In the genomic region with DNA sequence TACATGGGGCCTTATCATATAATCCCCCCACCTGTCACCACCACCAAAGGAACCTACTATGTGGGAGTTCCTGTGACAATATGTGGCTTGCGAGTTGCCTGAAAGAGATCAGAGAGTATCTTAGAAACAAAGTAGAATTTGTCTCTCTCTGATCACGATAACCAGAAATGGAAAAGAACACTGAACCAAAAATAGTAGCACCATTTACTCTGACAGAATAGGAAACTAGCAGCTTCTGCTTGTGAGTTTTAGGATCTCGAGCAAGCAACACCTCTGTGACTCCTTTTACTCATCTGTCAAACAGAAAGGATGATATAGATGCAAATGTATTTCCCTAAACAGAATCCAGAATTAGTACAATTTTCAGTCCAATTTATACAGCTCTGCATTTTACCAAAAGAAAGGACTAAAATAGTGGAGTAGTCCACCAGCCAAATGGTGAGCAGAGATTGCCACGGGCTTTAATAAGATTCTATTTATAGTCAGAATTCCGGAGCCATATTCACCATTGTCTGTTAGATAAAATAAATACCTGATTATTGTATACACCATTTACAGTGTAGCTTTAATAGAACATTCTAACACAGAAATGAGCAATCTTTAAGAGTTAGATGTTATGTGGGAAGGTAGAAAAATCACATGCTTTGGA, we compare ENCODE assay signal across 29 cellular contexts. TPM values are rescaled to one million over a fixed set of nuclear protein-coding genes. Genes with fewer than 3 reads are reported as not detected.
"Had no signal": no experiment of that assay in that cellular context is flagged by ENCODE, and none has a peak within 500 bp of the region (broad histone marks: within the 10 kb centered on the region; RNA-seq: fewer than 3 reads in every experiment).

No MANE protein-coding gene starts in this region.

- H3K36me3 ChIP-seq: WERI-Rb-1 had no signal

- DNase-seq: activated CD4-positive, alpha-beta memory T cell treated with anti-CD3 and anti-CD28 coated beads, Interleukin-2, amount 10 ng/mL, durations not matched to agents 7 days and 5 days; activated CD4-positive, alpha-beta T cell treated with anti-CD3 and anti-CD28 coated beads for 1 hour; activated CD4-positive, alpha-beta T cell treated with anti-CD3 and anti-CD28 coated beads for 48 hours; activated CD4-positive, CD25-positive, alpha-beta regulatory T cell; activated CD8-positive, alpha-beta memory T cell treated with anti-CD3 and anti-CD28 coated beads for 24 hours; activated CD8-positive, alpha-beta memory T cell treated with anti-CD3 and anti-CD28 coated beads, Interleukin-2, amount 10 ng/mL, durations not matched to agents 7 days and 5 days; activated CD8-positive, alpha-beta memory T cell treated with anti-CD3 and anti-CD28 coated beads, Interleukin-2, amount 50 U/mL, for 48 hours; activated effector memory CD4-positive, alpha-beta T cell treated with Interleukin-2 at 50 U/mL for 16 hours; activated naive CD4-positive, alpha-beta T cell treated with anti-CD3 and anti-CD28 coated beads, Interleukin-2, amount 10 ng/mL, durations not matched to agents 7 days and 5 days; activated naive CD8-positive, alpha-beta T cell treated with anti-CD3 and anti-CD28 coated beads, Interleukin-2, amount 50 U/mL, for 24 hours; activated T-cell treated with anti-CD3 and anti-CD28 coated beads, Interleukin-2, amount 50 U/mL, for 48 hours; anterior cingulate cortex; MM.1S; MV-4-11; NCI-H1092; NCI-H187 treated with DMSO at 0.1 percent for 48 hours; NCI-H345; NCI-H524 treated with DMSO at 0.1 percent for 48 hours; SIG-M5; T1000; WERI-Rb-1 had no signal

- H3K9ac ChIP-seq: KMS-11 had no signal

- ATAC-seq: activated CD8-positive, alpha-beta memory T cell treated with anti-CD3 and anti-CD28 coated beads, Interleukin-2, amount 10 ng/mL, durations not matched to agents 7 days and 5 days; activated naive CD8-positive, alpha-beta T cell treated with anti-CD3 and anti-CD28 coated beads, Interleukin-2, amount 50 U/mL, for 24 hours; Panc1 had no signal

- H3K4me2 ChIP-seq: KMS-11 had no signal

- H3K27ac ChIP-seq: KMS-11, WERI-Rb-1 had no signal

RNA-seq across cellular contexts. Expression of a gene that starts 19.9 kb away (rescaled TPM):
- total RNA-seq: activated CD4-positive, alpha-beta memory T cell treated with anti-CD3 and anti-CD28 coated beads, Interleukin-2, amount 10 ng/mL, durations not matched to agents 7 days and 5 days; activated CD8-positive, alpha-beta memory T cell treated with anti-CD3 and anti-CD28 coated beads, Interleukin-2, amount 10 ng/mL, durations not matched to agents 7 days and 5 days; LHCN-M2; NCI-H460; RPMI7951; SK-MEL-5; T-helper 1 cell treated with Interleukin-12 subunit alpha and Interleukin-12 subunit beta and Interleukin-4 antibody, amounts not matched to agents 30 ng/mL and 1 ng/mL, for 36 hours; T-helper 2 cell treated with Interferon-gamma antibody and Interleukin-4, amounts not matched to agents 100 ng/mL and 5 ng/mL, for 36 hours had no signal
